30 cellular contexts compared by ENCODE assay signal in genomic region chr7:102931757-102932156, GRCh38. TPM values are rescaled to one million over a fixed set of nuclear protein-coding genes. Genes with fewer than 3 reads are reported as not detected.
"Had no signal": no experiment of that assay in that cellular context is flagged by ENCODE, and none has a peak within 500 bp of the region (broad histone marks: within the 10 kb centered on the region; RNA-seq: fewer than 3 reads in every experiment).

No MANE protein-coding gene starts in this region.

- ATAC-seq: naive thymus-derived CD8-positive, alpha-beta T cell; natural killer cell treated with Interleukin-12 subunit alpha and Interleukin-12 subunit beta and Interleukin-15 and Interleukin-18, amount 100 ng/mL, for 72 hours; psoas muscle; right cardiac atrium; right lobe of liver; stimulated activated memory B cell treated with anti-CD40 and anti-IgM and Interleukin-4, amounts not matched to agents 10 μg/mL and 1 μg/mL and 100 μg/mL, for 72 hours; stimulated activated naive CD8-positive, alpha-beta T cell treated with anti-CD3 and anti-CD28 coated beads, Interleukin-15, amount 100 ng/mL, for 72 hours; stimulated activated naive CD8-positive, alpha-beta T cell treated with anti-CD3 and anti-CD28 coated beads, Interleukin-15, Interleukin-2, amounts not matched to agents 100 U/mL and 50 U/mL, for 24 hours; upper lobe of right lung had no signal

- H3K9me3 ChIP-seq: neutrophil, ovary, psoas muscle, right lobe of liver, sigmoid colon, spleen, suprapubic skin, testis, tibial artery, transverse colon, upper lobe of right lung, uterus had no signal

- H3K27me3 ChIP-seq: neutrophil, ovary, right lobe of liver, sigmoid colon, spleen, suprapubic skin, testis, tibial artery, transverse colon, upper lobe of right lung, uterus had no signal

- FAIRE-seq: small intestine had no signal

- H3K79me2 ChIP-seq: parathyroid adenoma had no signal

- H2AFZ ChIP-seq: parathyroid adenoma had no signal

- H3K36me3 ChIP-seq: neutrophil, ovary, right lobe of liver, sigmoid colon, spleen, suprapubic skin, transverse colon, upper lobe of right lung, uterus had no signal

- H3K4me1 ChIP-seq: parathyroid adenoma, psoas muscle, sigmoid colon, testis, transverse colon had no signal

- H3K27ac ChIP-seq: neutrophil, parathyroid adenoma, psoas muscle, right lobe of liver, sigmoid colon, spleen, suprapubic skin, tibial artery, transverse colon, upper lobe of right lung, uterus had no signal

- H3K4me3 ChIP-seq: ovary, psoas muscle, right lobe of liver, sigmoid colon, spleen, suprapubic skin, testis, tibial artery, transverse colon, upper lobe of right lung, uterus had no signal

- DNase-seq: naive B cell; naive thymus-derived CD8-positive, alpha-beta T cell; nephron progenitor cell; occipital lobe; ovary; posterior cingulate gyrus; psoas muscle; right cardiac atrium; right lobe of liver; sigmoid colon; small intestine; spleen; stimulated activated CD4-positive, alpha-beta T cell treated with anti-CD3 and anti-CD28 coated beads, Interleukin-12 subunit alpha, Interleukin-12 subunit beta, amount 100 ng/mL, for 4 hours; stimulated activated CD4-positive, alpha-beta T cell treated with anti-CD3 and anti-CD28 coated beads, Interleukin-1b, Interleukin-23, amount 100 ng/mL, for 48 hours; stimulated activated CD4-positive, alpha-beta T cell treated with anti-CD3 and anti-CD28 coated beads, Interleukin-4, amount 100 ng/mL, for 1 hour; stimulated activated CD4-positive, alpha-beta T cell treated with anti-CD3 and anti-CD28 coated beads, Interleukin-4, amount 100 ng/mL, for 4 hours; stimulated activated CD8-positive, alpha-beta memory T cell treated with anti-CD3 and anti-CD28 coated beads, Interleukin-4, amount 100 ng/mL, for 48 hours; stimulated activated naive CD4-positive, alpha-beta T cell; stimulated activated naive CD8-positive, alpha-beta T cell treated with anti-CD3 and anti-CD28 coated beads, Interleukin-15, amount 100 ng/mL, for 72 hours; stimulated activated naive CD8-positive, alpha-beta T cell treated with anti-CD3 and anti-CD28 coated beads, Interleukin-15, Interleukin-2, amounts not matched to agents 100 U/mL and 50 U/mL, for 24 hours; testis; tibial artery; transverse colon; upper lobe of right lung; uterus had no signal

- H3K9ac ChIP-seq: parathyroid adenoma had no signal

RNA-seq across cellular contexts. Expression of gene LRRC17, which starts 19.0 kb away (rescaled TPM):
- polyA plus RNA-seq: naive thymus-derived CD8-positive, alpha-beta T cell had no signal
